ENCODE assay signal across 34 cellular contexts in the genomic region with DNA sequence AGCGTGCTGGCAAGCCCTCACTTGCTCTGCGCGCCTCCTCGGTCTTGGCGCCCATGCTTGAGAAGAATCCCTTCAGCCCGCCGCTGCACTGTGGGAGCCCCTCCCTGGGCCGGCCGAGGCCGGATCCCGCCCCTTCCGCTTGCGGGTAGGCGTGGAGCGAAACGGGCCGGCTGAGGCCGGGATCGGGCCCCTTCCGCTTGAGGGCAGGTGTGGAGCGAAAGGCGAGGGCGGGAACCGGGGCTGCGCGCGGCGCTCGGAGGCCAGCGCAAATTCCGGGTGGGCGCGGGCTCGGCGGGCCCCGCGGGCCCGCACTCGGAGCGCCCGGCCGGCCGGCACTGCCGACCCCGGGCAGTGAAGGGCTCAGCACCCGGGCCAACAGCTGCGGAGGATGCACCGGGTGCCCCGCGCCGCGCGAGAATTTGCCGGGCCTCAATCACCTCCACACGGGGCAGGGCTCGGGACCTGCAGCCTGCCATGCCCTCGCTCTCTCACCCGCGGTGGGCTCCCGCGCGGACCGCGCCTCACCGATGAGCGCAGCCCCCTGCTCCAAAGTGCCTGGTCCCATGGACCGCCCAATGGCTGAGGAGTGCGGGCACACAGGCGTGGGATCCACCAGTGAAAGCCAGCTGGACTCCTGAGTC. TPM values are rescaled to one million over a fixed set of nuclear protein-coding genes. Genes with fewer than 3 reads are reported as not detected.
A peak's percentile ranks its signal among the peaks of the same experiment; 100 is the strongest.
DNase-seq lines count a peak whose midpoint lies in the region; ATAC-seq and TF ChIP-seq lines count a peak whose summit lies in the region.
"Had no signal": no experiment of that assay in that cellular context is flagged by ENCODE, and none has a peak within 500 bp of the region (broad histone marks: within the 10 kb centered on the region; RNA-seq: fewer than 3 reads in every experiment).

No MANE protein-coding gene starts in this region.

- DNase-seq in Right ventricle myocardium superior (peak; percentile 40), left ventricle myocardium inferior (no peak), body of pancreas (peak in 1 of 4 donors; percentile 29), right lobe of liver (peak; percentile 34 to 64 (median 61)), aorta (peak in 1 of 2 donors; percentile 60), PC-9 (no peak)
- DNase-seq: activated B cell treated with CpG ODN at 0.5 μM for 24 hours; activated CD4-positive, alpha-beta T cell treated with anti-CD3 and anti-CD28 coated beads, Interleukin-2, amount 10 ng/mL, durations not matched to agents 7 days and 5 days; activated T-cell treated with anti-CD3 and anti-CD28 coated beads, Interleukin-2, amount 50 U/mL, for 4 hours; DMS153; H9; KG1; NCI-H1092 treated with DMSO at 0.1 percent for 48 hours; NCI-H1694 treated with DMSO at 0.1 percent for 48 hours; NCI-H2171; NCI-H524 treated with DMSO at 0.1 percent for 48 hours; occipital lobe; PC-3; SK-N-SH; stimulated activated naive CD4-positive, alpha-beta T cell treated with Interleukin-2 at 50 U/mL for 16 hours; uterus had no signal

- H3K9me3 ChIP-seq in left ventricle myocardium inferior (replicated peaks) (peaks cover 7% of the 10 kb centered on the region), body of pancreas (no peaks in the 10 kb centered on the region), right lobe of liver (no peaks in the 10 kb centered on the region), aorta (ENCODE audit: control insufficient read depth, low read length) (peaks cover 1% of the 10 kb centered on the region), PC-9 (ENCODE audit: insufficient read depth, low read depth) (no peaks in the 10 kb centered on the region)
- H3K9me3 ChIP-seq: adrenal gland, SK-N-SH, thyroid gland, uterus had no signal

- H2AFZ ChIP-seq in PC-9 = no peak overlapping the region

- 76 to 77% methylated on average over 55 to 57 of the region's 69 CpGs for WGBS in body of pancreas, 2 donors
- WGBS in right lobe of liver (ENCODE audit: insufficient coverage, low coverage, low lambda C conversion rate, missing lambda C conversion rate) = 98% methylated on average over 5 of the region's 69 CpGs
- WGBS in aorta, 2 donors = 66 to 74% methylated on average over 59 to 69 of the region's 69 CpGs

- H3K4me2 ChIP-seq in PC-9 = no peak overlapping the region
- H3K4me2 ChIP-seq: BLaER1 treated with 17β-estradiol and CSF1 and Interleukin-3, amounts not matched to agents 10 nM and 100 nM; SK-N-SH had no signal

- BruUV-seq in PC-9 (replicated peaks; lab: Mats Ljungman, UMichigan) = no TSS peak

- intact Hi-C loops in Right ventricle myocardium superior (cut with DNase I) (no loop called here), left ventricle myocardium inferior (cut with micrococcal nuclease) (no loop called here), body of pancreas (cut with DNase I) (no loop called here), right lobe of liver (cut with DNase I) (no loop called here), aorta (cut with DNase I) (no loop called here), PC-9 (cut with micrococcal nuclease; ENCODE audit: unreplicated experiment) (no loop called here)

- TF ChIP-seq CTCF in left ventricle myocardium inferior (IDR thresholded peaks at IDR 0.05; ENCODE audit: borderline replicate concordance) (no peak), body of pancreas (IDR thresholded peaks at IDR 0.05) (no peak), right lobe of liver (IDR thresholded peaks at IDR 0.05) (no peak), PC-9 (conservative IDR thresholded peaks at IDR 0.05) (no peak)

- H4K20me1 ChIP-seq in PC-9 (ENCODE audit: insufficient read depth) = no peaks in the 10 kb centered on the region
- H4K20me1 ChIP-seq: BLaER1 treated with 17β-estradiol and CSF1 and Interleukin-3, amounts not matched to agents 10 nM and 100 nM had no signal

- H3K27me3 ChIP-seq in left ventricle myocardium inferior (ENCODE audit: low read depth) (peaks cover 11% of the 10 kb centered on the region), body of pancreas (no peaks in the 10 kb centered on the region), right lobe of liver (no peaks in the 10 kb centered on the region), aorta (ENCODE audit: control insufficient read depth in 1 of 2, insufficient read depth in 2 of 2, low read length in 1 of 2) (no peaks in the 10 kb centered on the region), PC-9 (ENCODE audit: insufficient read depth, low read depth) (no peaks in the 10 kb centered on the region)
- H3K27me3 ChIP-seq: adrenal gland; BLaER1 treated with 17β-estradiol and CSF1 and Interleukin-3, amounts not matched to agents 10 nM and 100 nM; thyroid gland; uterus had no signal

- H3K27ac ChIP-seq in left ventricle myocardium inferior (replicated peaks) = no peak overlapping the region
- H3K27ac ChIP-seq in body of pancreas = no peak overlapping the region
- no peak overlapping the region for H3K27ac ChIP-seq in right lobe of liver
- H3K27ac ChIP-seq in aorta (ENCODE audit: low read depth in 1 of 2, low read length in 2 of 2) = no peak overlapping the region
- H3K27ac ChIP-seq in PC-9 = no peak overlapping the region
- H3K27ac ChIP-seq: adrenal gland; BLaER1 treated with 17β-estradiol and CSF1 and Interleukin-3, amounts not matched to agents 10 nM and 100 nM; HL-60; thyroid gland; uterus had no signal

- no peak for TF ChIP-seq POLR2A in body of pancreas (IDR thresholded peaks at IDR 0.05)
- no peak for TF ChIP-seq POLR2A in right lobe of liver (IDR thresholded peaks at IDR 0.05)

- no peaks in the 10 kb centered on the region for H3K36me3 ChIP-seq in left ventricle myocardium inferior
- H3K36me3 ChIP-seq in body of pancreas (replicated peaks in 1 of 2; ENCODE audit: insufficient read depth in 1 of 2, low read depth in 2 of 2) = no peaks in the 10 kb centered on the region
- H3K36me3 ChIP-seq in right lobe of liver = no peaks in the 10 kb centered on the region
- H3K36me3 ChIP-seq in aorta (ENCODE audit: control insufficient read depth in 1 of 2, insufficient read depth in 2 of 2, low read length in 1 of 2) = no peaks in the 10 kb centered on the region
- H3K36me3 ChIP-seq in PC-9 (ENCODE audit: low read depth) = no peaks in the 10 kb centered on the region
- H3K36me3 ChIP-seq: adrenal gland; BLaER1 treated with 17β-estradiol and CSF1 and Interleukin-3, amounts not matched to agents 10 nM and 100 nM; thyroid gland; uterus had no signal

- no peaks in the 10 kb centered on the region for H3K4me1 ChIP-seq in left ventricle myocardium inferior
- no peaks in the 10 kb centered on the region for H3K4me1 ChIP-seq in body of pancreas
- peaks cover 0 to 7% (median 0%) of the 10 kb centered on the region in 4 donors for H3K4me1 ChIP-seq in right lobe of liver
- no peaks in the 10 kb centered on the region for H3K4me1 ChIP-seq in aorta (ENCODE audit: control insufficient read depth in 1 of 2, insufficient read depth in 2 of 2, low read length in 2 of 2)
- no peaks in the 10 kb centered on the region for H3K4me1 ChIP-seq in PC-9 (replicated peaks; ENCODE audit: insufficient read depth)
- H3K4me1 ChIP-seq: adrenal gland, thyroid gland, uterus had no signal

- H3K4me3 ChIP-seq in left ventricle myocardium inferior = no peak overlapping the region
- no peak overlapping the region for H3K4me3 ChIP-seq in body of pancreas
- peak overlapping the region in 1 of 3 donors; percentile 35 for H3K4me3 ChIP-seq in right lobe of liver
- no peak overlapping the region for H3K4me3 ChIP-seq in aorta (ENCODE audit: low read length in 2 of 2)
- H3K4me3 ChIP-seq in PC-9 = no peak overlapping the region
- H3K4me3 ChIP-seq: adrenal gland; BLaER1 treated with 17β-estradiol and CSF1 and Interleukin-3, amounts not matched to agents 10 nM and 100 nM; thyroid gland; uterus had no signal

- POLR2A ChIA-PET in PC-9 (lab: Charles Lee; ENCODE audit: unreplicated experiment) = no interaction called here

- no peak for ATAC-seq in Right ventricle myocardium superior (ENCODE audit: poor library complexity)
- peak; percentile 52 for ATAC-seq in body of pancreas
- peak; percentile 53 to 75 (median 70) for ATAC-seq in right lobe of liver
- peak; percentile 38 for ATAC-seq in aorta (ENCODE audit: low FRiP score)
- no peak for ATAC-seq in GM21737 (IDR thresholded peaks at IDR 0.05; ENCODE audit: unreplicated experiment)
- ATAC-seq: PC-3 had no signal

- CTCF ChIA-PET in PC-9 (lab: Charles Lee) = no interaction called here

- no peaks in the 10 kb centered on the region for H3K9me2 ChIP-seq in PC-9 (ENCODE audit: insufficient read depth)
- H3K9me2 ChIP-seq: SK-N-SH had no signal

- no peaks in the 10 kb centered on the region for H3K79me2 ChIP-seq in PC-9 (ENCODE audit: low read depth)

- no peaks in the 10 kb centered on the region for H3F3A ChIP-seq in PC-9 (ENCODE audit: insufficient read depth, low read depth)

RNA-seq across cellular contexts. Expression of gene GBA3, which starts 58.1 kb away (rescaled TPM):
- total RNA-seq in Right ventricle myocardium superior (not detected), left ventricle myocardium inferior (not detected), body of pancreas (under 1 TPM in 1 of 2 donors, not detected in 1; 0.26 TPM), right lobe of liver (100 to 1,000 TPM in 1 of 6 experiments, 10 to 100 TPM in 5; 15.4 to 115 (median 60.7) TPM), aorta (not detected), PC-9 (2021) (not detected in 2 replicates)
- 10 to 100 TPM in 1 of 2 donors, not detected in 1; 59.6 TPM for polyA plus RNA-seq in aorta
- total RNA-seq: activated B cell treated with CpG ODN at 0.5 μM for 24 hours; activated CD4-positive, alpha-beta T cell treated with anti-CD3 and anti-CD28 coated beads, Interleukin-2, amount 10 ng/mL, durations not matched to agents 7 days and 5 days; activated CD8-positive, alpha-beta memory T cell treated with anti-CD3 and anti-CD28 coated beads for 36 hours; activated T-cell treated with anti-CD3 and anti-CD28 coated beads, Interleukin-2, amount 50 U/mL, for 4 hours; chondrocyte; endothelial cell of umbilical vein; H9; MCF 10A; mesothelial cell of epicardium; naive thymus-derived CD8-positive, alpha-beta T cell; PC-3; skeletal muscle tissue had no signal
- polyA plus RNA-seq: AG04450, endothelial cell of umbilical vein, SK-N-SH had no signal

Comparison
In these comparisons a context has a peak if more than half of its experiments do, and no peak if none do; other contexts are left out.
1. DNase-seq: peak in Right ventricle myocardium superior (single experiment) and right lobe of liver (3 of 3); none in left ventricle myocardium inferior (single experiment) and PC-9 (0 of 2).
2. ATAC-seq: peak in body of pancreas (single experiment), right lobe of liver (4 of 4) and aorta (single experiment); none in Right ventricle myocardium superior (single experiment) and GM21737 (single experiment).
3. RNA of gene GBA3, which starts 58.1 kb away (total RNA-seq): 15.4 to 115 TPM in right lobe of liver; 0.26 TPM in body of pancreas, not detected in aorta, not detected in left ventricle myocardium inferior (single experiment), not detected in Right ventricle myocardium superior (single experiment) and not detected in PC-9; every median in the first group is over 10 times any median in the second.